8 cellular contexts compared by ENCODE assay signal in the genomic region with DNA sequence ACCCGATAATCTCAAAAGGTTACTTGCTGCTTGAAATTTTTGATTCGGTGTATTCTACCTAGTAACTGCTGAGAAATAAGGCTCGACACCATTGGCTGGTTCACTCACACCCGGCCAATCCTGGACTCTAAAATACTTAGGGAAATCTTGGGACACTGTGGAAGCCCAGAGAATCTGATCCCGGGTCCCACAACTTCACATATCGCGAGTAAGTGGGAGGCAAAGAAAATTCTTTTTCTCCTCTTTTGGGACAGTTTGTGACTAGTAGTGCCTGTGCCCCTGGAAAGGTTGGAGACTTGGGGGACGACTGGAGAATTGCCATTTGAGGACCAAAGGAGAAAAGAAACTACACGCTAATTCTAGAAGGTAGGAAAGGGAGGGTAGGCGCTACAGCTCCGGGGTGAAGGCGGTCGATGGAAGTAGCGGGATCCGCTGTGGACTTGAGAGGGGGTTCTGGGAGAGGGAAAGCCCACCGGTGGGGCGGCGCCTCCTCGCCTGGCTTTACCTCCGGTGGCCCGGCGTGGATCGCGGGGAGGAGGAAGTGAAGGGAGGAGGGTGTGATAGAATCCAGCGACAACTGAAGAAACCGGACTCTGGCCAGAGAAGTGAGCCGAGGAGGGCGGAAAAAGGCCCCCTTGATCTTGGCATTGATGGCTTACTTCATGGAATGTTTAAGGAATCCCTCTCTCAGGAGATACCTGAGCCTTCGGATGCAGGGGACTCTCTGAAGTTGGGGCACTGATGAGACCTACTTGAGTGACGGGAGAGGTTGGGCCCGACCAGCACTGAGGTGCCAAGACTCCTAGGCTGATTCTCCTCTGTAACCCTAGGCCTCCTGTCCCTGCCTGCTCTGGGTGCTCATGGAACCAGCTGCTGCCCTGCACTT. TPM values are rescaled to one million over a fixed set of nuclear protein-coding genes. Genes with fewer than 3 reads are reported as not detected.
DNase-seq lines count a peak whose midpoint lies in the region; ATAC-seq, FAIRE-seq and TF ChIP-seq lines count a peak whose summit lies in the region.

No MANE protein-coding gene starts in this region.

- TF ChIP-seq EP300 in HepG2 (IDR thresholded peaks at IDR 0.05; ENCODE audit: low read depth in 2 of 2, low read length in 2 of 2) (no peak), HepG2 (CRISPR knock-in tag; IDR thresholded peaks at IDR 0.05; ENCODE audit: borderline replicate concordance) (no peak)

- POLR2A ChIA-PET in HepG2 (lab: Yijun Ruan, JAX): interaction anchor here (1.0 to 1.5 kb wide), 3 partner anchors 38 to 298 kb away, joined by 4 read pairs; a partner anchor contains a TSS

- peak; percentile 46 to 69 for TF ChIP-seq POLR2A in HepG2 (IDR thresholded peaks at IDR 0.05; ENCODE audit: insufficient read depth in 1 of 2, low read depth in 2 of 2, low read length in 2 of 2)

- H3K9ac ChIP-seq in HepG2 (ENCODE audit: insufficient read depth, low read depth, low read length): peak overlapping the region; percentile 84

- H3K79me2 ChIP-seq in HepG2 (ENCODE audit: insufficient read depth, low read length): no peaks in the 10 kb centered on the region

- intact Hi-C loops in HepG2 (cut with micrococcal nuclease; ENCODE audit: unreplicated experiment): loop anchor here (2.0 kb wide), 2 partner anchors 33 to 111 kb away; no protein-coding TSS in a partner anchor

- under 1% methylated on average over 31 of the region's 31 CpGs for WGBS in HepG2 (ENCODE audit: low lambda C conversion rate)

- H3K27me3 ChIP-seq in HepG2 (ENCODE audit: control insufficient read depth in 1 of 2, insufficient read depth in 2 of 2, low read length in 2 of 2): no peaks in the 10 kb centered on the region; a peak in 1 of 5 replicates

- peak; percentile 26; the same call in 1 of the 2 replicates for TF ChIP-seq RAD21 in HepG2 (CRISPR knock-in tag; IDR thresholded peaks at IDR 0.05)

- 0 out of 5 replicates have a peak, but pooled peaks cover 0 to 6% of the 10 kb centered on the region in 2 experiments for H3K36me3 ChIP-seq in HepG2 (replicated peaks in 1 of 2; ENCODE audit: control insufficient read depth in 1 of 2, insufficient read depth in 2 of 2, low read length in 2 of 2)

- ATAC-seq in GM19438 (IDR thresholded peaks at IDR 0.05; ENCODE audit: low read depth, unreplicated experiment) (peak; percentile 79), HG03469 (IDR thresholded peaks at IDR 0.05; ENCODE audit: unreplicated experiment) (peak; percentile 73), HepG2 (peak; percentile 99)

- CTCF ChIA-PET in HepG2 (lab: Yijun Ruan, JAX; ENCODE audit: low intra/inter-chr PET ratio, low total read pairs): interaction anchor here (1.2 to 2.3 kb wide), 2 partner anchors 80 to 129 kb away, joined by 3 to 17 read pairs; no protein-coding TSS in a partner anchor

- peaks cover 18% of the 10 kb centered on the region for H3K9me3 ChIP-seq in HepG2 (ENCODE audit: low read length)

- peak overlapping the region; percentile 60 for H3K27ac ChIP-seq in HepG2 (ENCODE audit: extremely low read length, insufficient read depth, low read length)

- BruUV-seq in HepG2 (replicated peaks; lab: Mats Ljungman, UMichigan): TSS peak; percentile 77

- peaks cover 48% of the 10 kb centered on the region for H3K4me1 ChIP-seq in HepG2 (ENCODE audit: insufficient read depth, low read length)

- no peaks in the 10 kb centered on the region for H4K20me1 ChIP-seq in HepG2 (ENCODE audit: insufficient read depth, low read length)

- peak overlapping the region; percentile 90 for H2AFZ ChIP-seq in HepG2 (ENCODE audit: low read length)

- in situ Hi-C loops in HepG2 (cut with HindIII; ENCODE audit: extremely low pct_ligation_motif_present, low pct_unique_long_range_greater_than_20kb): loop anchor here (5.0 kb wide), 1 partner anchor 79 kb away; no protein-coding TSS in a partner anchor

- FAIRE-seq in HepG2 (lab: Jason Lieb, UNC): peak; percentile 96

- peak; percentile 18; the same call in 1 of the 2 replicates for TF ChIP-seq CTCF in HepG2 (CRISPR knock-in tag; IDR thresholded peaks at IDR 0.05)

- DNase-seq in COLO668 (lab: John Stamatoyannopoulos, UW; ENCODE audit: unreplicated experiment) (peak; percentile 26), NCI-H69 (lab: John Stamatoyannopoulos, UW) (peak; percentile 65), HepG2 (ENCODE audit: low spot score) (peak; percentile 93)
- DNase-seq in activated CD4-positive, alpha-beta T cell treated with anti-CD3 and anti-CD28 coated beads, Interleukin-2, amount 50 U/mL, for 1 hour: peak; percentile 27
- DNase-seq in effector CD8-positive, alpha-beta T cell (lab: John Stamatoyannopoulos, UW): peak; percentile 32
- DNase-seq in stimulated activated CD8-positive, alpha-beta memory T cell treated with anti-CD3 and anti-CD28 coated beads, Interleukin-4, amount 100 ng/mL, for 48 hours: peak; percentile 59

- H3K4me3 ChIP-seq in HepG2 (replicated peaks in 1 of 3; ENCODE audit: insufficient read depth in 1 of 3, low read depth in 2 of 3, low read length in 3 of 3): peak overlapping the region; percentile 79 to 85 (median 80)

- H3K4me2 ChIP-seq in HepG2 (ENCODE audit: low read depth, low read length): peak overlapping the region; percentile 98

RNA-seq across cellular contexts. Expression of a gene that starts 18.8 kb away (rescaled TPM):
- total RNA-seq in HepG2 (2016; rRNA removed; fragmentation: Illumina TruSeq; extraction: Trizol): 2.9 and 4.3 TPM in 2 replicates
- total RNA-seq in HepG2 (2016; cell fraction: cytosol; rRNA removed; fragmentation: Illumina TruSeq; extraction: Trizol; ENCODE audit: low read depth): 1.1 and 1.8 TPM in 2 replicates
- total RNA-seq in HepG2 (2016; cell fraction: insoluble cytoplasmic fraction; rRNA removed; fragmentation: Illumina TruSeq; extraction: Trizol): 4.0 and 5.3 TPM in 2 replicates
- 1.1 and 2.7 TPM in 2 replicates for total RNA-seq in HepG2 (2016; cell fraction: membrane; rRNA removed; fragmentation: Illumina TruSeq; extraction: Trizol)
- 10.3 and 12.7 TPM in 2 replicates for total RNA-seq in HepG2 (2016; cell fraction: nucleus; rRNA removed; fragmentation: Illumina TruSeq; extraction: Trizol)
- polyA plus RNA-seq in HepG2 (2011; rRNA removed): 5.0 and 6.3 TPM in 2 replicates
- polyA plus RNA-seq in HepG2 (2011; cell fraction: cytosol; rRNA removed): 2.3 and 3.7 TPM in 2 replicates
- polyA plus RNA-seq in HepG2 (2011; cell fraction: nucleus; rRNA removed): 12.9 and 22.9 TPM in 2 replicates
- polyA plus RNA-seq in HepG2 (2012): 3.7 and 5.2 TPM in 2 replicates
- polyA plus RNA-seq in HepG2 (2016; cell fraction: cytosol; fragmentation: Illumina TruSeq; extraction: Trizol; ENCODE audit: low read depth): 0.26 and 0.36 TPM in 2 replicates
- polyA plus RNA-seq in HepG2 (2016; cell fraction: insoluble cytoplasmic fraction; fragmentation: Illumina TruSeq; extraction: Trizol; ENCODE audit: low read depth): 1.9 and 2.2 TPM in 2 replicates
- 0.65 and 0.73 TPM in 2 replicates for polyA plus RNA-seq in HepG2 (2016; cell fraction: membrane; fragmentation: Illumina TruSeq; extraction: Trizol; ENCODE audit: low read depth)
- 13.4 and 14.1 TPM in 2 replicates for polyA plus RNA-seq in HepG2 (2016; cell fraction: nucleus; fragmentation: Illumina TruSeq; extraction: Trizol; ENCODE audit: insufficient read depth, low read depth)
- polyA minus RNA-seq in HepG2 (2011; rRNA and poly(A)+ RNA removed; ENCODE audit: low replicate concordance): 8.0 and 29.3 TPM in 2 replicates
- 1.1 and 1.4 TPM in 2 replicates for polyA minus RNA-seq in HepG2 (2011; cell fraction: cytosol; rRNA and poly(A)+ RNA removed)
- polyA minus RNA-seq in HepG2 (2011; cell fraction: nucleus; rRNA and poly(A)+ RNA removed): 10.0 and 27.5 TPM in 2 replicates

RNA-seq across cellular contexts. Expression of a gene that starts 19.4 kb away (rescaled TPM):
- total RNA-seq in HepG2 (2016; rRNA removed; fragmentation: Illumina TruSeq; extraction: Trizol): 8.1 and 13.3 TPM in 2 replicates
- 3.0 and 3.2 TPM in 2 replicates for total RNA-seq in HepG2 (2016; cell fraction: cytosol; rRNA removed; fragmentation: Illumina TruSeq; extraction: Trizol; ENCODE audit: low read depth)
- 8.0 and 11.8 TPM in 2 replicates for total RNA-seq in HepG2 (2016; cell fraction: insoluble cytoplasmic fraction; rRNA removed; fragmentation: Illumina TruSeq; extraction: Trizol)
- total RNA-seq in HepG2 (2016; cell fraction: membrane; rRNA removed; fragmentation: Illumina TruSeq; extraction: Trizol): 7.8 and 8.0 TPM in 2 replicates
- total RNA-seq in HepG2 (2016; cell fraction: nucleus; rRNA removed; fragmentation: Illumina TruSeq; extraction: Trizol): 15.9 and 17.1 TPM in 2 replicates
- 14.0 and 17.0 TPM in 2 replicates for polyA plus RNA-seq in HepG2 (2011; rRNA removed)
- polyA plus RNA-seq in HepG2 (2011; cell fraction: cytosol; rRNA removed): 6.9 and 9.3 TPM in 2 replicates
- polyA plus RNA-seq in HepG2 (2011; cell fraction: nucleus; rRNA removed): 29.0 and 46.1 TPM in 2 replicates
- polyA plus RNA-seq in HepG2 (2012): 9.4 and 11.5 TPM in 2 replicates
- 0.54 and 0.75 TPM in 2 replicates for polyA plus RNA-seq in HepG2 (2016; cell fraction: cytosol; fragmentation: Illumina TruSeq; extraction: Trizol; ENCODE audit: low read depth)
- 4.6 and 4.8 TPM in 2 replicates for polyA plus RNA-seq in HepG2 (2016; cell fraction: insoluble cytoplasmic fraction; fragmentation: Illumina TruSeq; extraction: Trizol; ENCODE audit: low read depth)
- polyA plus RNA-seq in HepG2 (2016; cell fraction: membrane; fragmentation: Illumina TruSeq; extraction: Trizol; ENCODE audit: low read depth): 2.4 and 2.5 TPM in 2 replicates
- polyA plus RNA-seq in HepG2 (2016; cell fraction: nucleus; fragmentation: Illumina TruSeq; extraction: Trizol; ENCODE audit: insufficient read depth, low read depth): 27.2 and 30.6 TPM in 2 replicates
- 46.1 and 68.9 TPM in 2 replicates for polyA minus RNA-seq in HepG2 (2011; rRNA and poly(A)+ RNA removed; ENCODE audit: low replicate concordance)
- 8.0 and 8.9 TPM in 2 replicates for polyA minus RNA-seq in HepG2 (2011; cell fraction: cytosol; rRNA and poly(A)+ RNA removed)
- 17.8 and 27.4 TPM in 2 replicates for polyA minus RNA-seq in HepG2 (2011; cell fraction: nucleus; rRNA and poly(A)+ RNA removed)

RNA-seq across cellular contexts. Expression of a gene that starts 36.3 kb away (rescaled TPM):
- 9.1 and 16.4 TPM in 2 replicates for total RNA-seq in HepG2 (2016; rRNA removed; fragmentation: Illumina TruSeq; extraction: Trizol)
- 2.8 and 3.8 TPM in 2 replicates for total RNA-seq in HepG2 (2016; cell fraction: cytosol; rRNA removed; fragmentation: Illumina TruSeq; extraction: Trizol; ENCODE audit: low read depth)
- total RNA-seq in HepG2 (2016; cell fraction: insoluble cytoplasmic fraction; rRNA removed; fragmentation: Illumina TruSeq; extraction: Trizol): 9.2 and 15.3 TPM in 2 replicates
- 5.5 and 6.0 TPM in 2 replicates for total RNA-seq in HepG2 (2016; cell fraction: membrane; rRNA removed; fragmentation: Illumina TruSeq; extraction: Trizol)
- total RNA-seq in HepG2 (2016; cell fraction: nucleus; rRNA removed; fragmentation: Illumina TruSeq; extraction: Trizol): 18.6 and 21.3 TPM in 2 replicates
- polyA plus RNA-seq in HepG2 (2011; rRNA removed): 30.4 and 35.0 TPM in 2 replicates
- polyA plus RNA-seq in HepG2 (2011; cell fraction: cytosol; rRNA removed): 23.7 and 28.2 TPM in 2 replicates
- polyA plus RNA-seq in HepG2 (2011; cell fraction: nucleus; rRNA removed): 33.3 and 38.3 TPM in 2 replicates
- polyA plus RNA-seq in HepG2 (2012): 18.7 and 23.0 TPM in 2 replicates
- polyA plus RNA-seq in HepG2 (2016; cell fraction: cytosol; fragmentation: Illumina TruSeq; extraction: Trizol; ENCODE audit: low read depth): 2.6 and 3.2 TPM in 2 replicates
- 11.1 TPM in 2 replicates for polyA plus RNA-seq in HepG2 (2016; cell fraction: insoluble cytoplasmic fraction; fragmentation: Illumina TruSeq; extraction: Trizol; ENCODE audit: low read depth)
- 3.3 and 3.5 TPM in 2 replicates for polyA plus RNA-seq in HepG2 (2016; cell fraction: membrane; fragmentation: Illumina TruSeq; extraction: Trizol; ENCODE audit: low read depth)
- 49.0 and 49.2 TPM in 2 replicates for polyA plus RNA-seq in HepG2 (2016; cell fraction: nucleus; fragmentation: Illumina TruSeq; extraction: Trizol; ENCODE audit: insufficient read depth, low read depth)
- polyA minus RNA-seq in HepG2 (2011; rRNA and poly(A)+ RNA removed; ENCODE audit: low replicate concordance): 23.9 and 31.6 TPM in 2 replicates
- polyA minus RNA-seq in HepG2 (2011; cell fraction: cytosol; rRNA and poly(A)+ RNA removed): 10.4 and 12.6 TPM in 2 replicates
- 25.0 and 37.0 TPM in 2 replicates for polyA minus RNA-seq in HepG2 (2011; cell fraction: nucleus; rRNA and poly(A)+ RNA removed)

RNA-seq across cellular contexts. Expression of a gene that starts 38.6 kb away (rescaled TPM):
- total RNA-seq in HepG2 (2016; rRNA removed; fragmentation: Illumina TruSeq; extraction: Trizol): 6.0 and 12.2 TPM in 2 replicates
- total RNA-seq in HepG2 (2016; cell fraction: cytosol; rRNA removed; fragmentation: Illumina TruSeq; extraction: Trizol; ENCODE audit: low read depth): 2.6 and 2.7 TPM in 2 replicates
- total RNA-seq in HepG2 (2016; cell fraction: insoluble cytoplasmic fraction; rRNA removed; fragmentation: Illumina TruSeq; extraction: Trizol): 5.9 and 11.3 TPM in 2 replicates
- 3.3 and 3.6 TPM in 2 replicates for total RNA-seq in HepG2 (2016; cell fraction: membrane; rRNA removed; fragmentation: Illumina TruSeq; extraction: Trizol)
- total RNA-seq in HepG2 (2016; cell fraction: nucleus; rRNA removed; fragmentation: Illumina TruSeq; extraction: Trizol): 18.5 and 19.7 TPM in 2 replicates
- polyA plus RNA-seq in HepG2 (2011; rRNA removed): 10.8 and 15.4 TPM in 2 replicates
- polyA plus RNA-seq in HepG2 (2011; cell fraction: cytosol; rRNA removed): 8.1 and 9.6 TPM in 2 replicates
- 24.5 and 30.2 TPM in 2 replicates for polyA plus RNA-seq in HepG2 (2011; cell fraction: nucleus; rRNA removed)
- polyA plus RNA-seq in HepG2 (2012): 8.5 and 8.6 TPM in 2 replicates
- 0.77 and 0.96 TPM in 2 replicates for polyA plus RNA-seq in HepG2 (2016; cell fraction: cytosol; fragmentation: Illumina TruSeq; extraction: Trizol; ENCODE audit: low read depth)
- polyA plus RNA-seq in HepG2 (2016; cell fraction: insoluble cytoplasmic fraction; fragmentation: Illumina TruSeq; extraction: Trizol; ENCODE audit: low read depth): 4.7 and 5.5 TPM in 2 replicates
- 1.7 and 2.0 TPM in 2 replicates for polyA plus RNA-seq in HepG2 (2016; cell fraction: membrane; fragmentation: Illumina TruSeq; extraction: Trizol; ENCODE audit: low read depth)
- 17.6 and 22.8 TPM in 2 replicates for polyA plus RNA-seq in HepG2 (2016; cell fraction: nucleus; fragmentation: Illumina TruSeq; extraction: Trizol; ENCODE audit: insufficient read depth, low read depth)
- polyA minus RNA-seq in HepG2 (2011; rRNA and poly(A)+ RNA removed; ENCODE audit: low replicate concordance): 2.5 and 22.6 TPM in 2 replicates
- 6.1 and 6.4 TPM in 2 replicates for polyA minus RNA-seq in HepG2 (2011; cell fraction: cytosol; rRNA and poly(A)+ RNA removed)
- 29.2 and 34.7 TPM in 2 replicates for polyA minus RNA-seq in HepG2 (2011; cell fraction: nucleus; rRNA and poly(A)+ RNA removed)

RNA-seq across cellular contexts. Expression of a gene that starts 56.5 kb away (rescaled TPM):
- total RNA-seq in HepG2 (2016; rRNA removed; fragmentation: Illumina TruSeq; extraction: Trizol): 18.9 and 21.3 TPM in 2 replicates
- 3.4 and 4.3 TPM in 2 replicates for total RNA-seq in HepG2 (2016; cell fraction: cytosol; rRNA removed; fragmentation: Illumina TruSeq; extraction: Trizol; ENCODE audit: low read depth)
- total RNA-seq in HepG2 (2016; cell fraction: insoluble cytoplasmic fraction; rRNA removed; fragmentation: Illumina TruSeq; extraction: Trizol): 17.8 and 20.4 TPM in 2 replicates
- total RNA-seq in HepG2 (2016; cell fraction: membrane; rRNA removed; fragmentation: Illumina TruSeq; extraction: Trizol): 13.3 and 13.9 TPM in 2 replicates
- total RNA-seq in HepG2 (2016; cell fraction: nucleus; rRNA removed; fragmentation: Illumina TruSeq; extraction: Trizol): 16.6 and 20.6 TPM in 2 replicates
- polyA plus RNA-seq in HepG2 (2011; rRNA removed): 36.2 and 36.3 TPM in 2 replicates
- polyA plus RNA-seq in HepG2 (2011; cell fraction: cytosol; rRNA removed): 28.2 and 31.2 TPM in 2 replicates
- 36.5 and 54.5 TPM in 2 replicates for polyA plus RNA-seq in HepG2 (2011; cell fraction: nucleus; rRNA removed)
- 22.7 and 24.1 TPM in 2 replicates for polyA plus RNA-seq in HepG2 (2012)
- 3.2 and 3.3 TPM in 2 replicates for polyA plus RNA-seq in HepG2 (2016; cell fraction: cytosol; fragmentation: Illumina TruSeq; extraction: Trizol; ENCODE audit: low read depth)
- polyA plus RNA-seq in HepG2 (2016; cell fraction: insoluble cytoplasmic fraction; fragmentation: Illumina TruSeq; extraction: Trizol; ENCODE audit: low read depth): 14.2 and 14.4 TPM in 2 replicates
- polyA plus RNA-seq in HepG2 (2016; cell fraction: membrane; fragmentation: Illumina TruSeq; extraction: Trizol; ENCODE audit: low read depth): 8.3 and 9.3 TPM in 2 replicates
- 33.8 and 37.9 TPM in 2 replicates for polyA plus RNA-seq in HepG2 (2016; cell fraction: nucleus; fragmentation: Illumina TruSeq; extraction: Trizol; ENCODE audit: insufficient read depth, low read depth)
- 35.9 and 51.8 TPM in 2 replicates for polyA minus RNA-seq in HepG2 (2011; rRNA and poly(A)+ RNA removed; ENCODE audit: low replicate concordance)
- 12.0 and 17.2 TPM in 2 replicates for polyA minus RNA-seq in HepG2 (2011; cell fraction: cytosol; rRNA and poly(A)+ RNA removed)
- 21.9 and 35.8 TPM in 2 replicates for polyA minus RNA-seq in HepG2 (2011; cell fraction: nucleus; rRNA and poly(A)+ RNA removed)

Comparison
In these comparisons a context has a peak if more than half of its experiments do, and no peak if none do; other contexts are left out.
1. Peak in every context shown above with its lines: DNase-seq, ATAC-seq, H3K4me3 ChIP-seq and H3K27ac ChIP-seq.
2. DNase-seq: peak in every context shown above with its lines; median percentile 93 in HepG2; 65 in NCI-H69; 59 in stimulated activated CD8-positive, alpha-beta memory T cell treated with anti-CD3 and anti-CD28 coated beads, Interleukin-4, amount 100 ng/mL, for 48 hours; 32 in effector CD8-positive, alpha-beta T cell; 27 in activated CD4-positive, alpha-beta T cell treated with anti-CD3 and anti-CD28 coated beads, Interleukin-2, amount 50 U/mL, for 1 hour; 26 in COLO668.